Comparison of ENCODE assay signal across 8 cellular contexts in the genomic region with DNA sequence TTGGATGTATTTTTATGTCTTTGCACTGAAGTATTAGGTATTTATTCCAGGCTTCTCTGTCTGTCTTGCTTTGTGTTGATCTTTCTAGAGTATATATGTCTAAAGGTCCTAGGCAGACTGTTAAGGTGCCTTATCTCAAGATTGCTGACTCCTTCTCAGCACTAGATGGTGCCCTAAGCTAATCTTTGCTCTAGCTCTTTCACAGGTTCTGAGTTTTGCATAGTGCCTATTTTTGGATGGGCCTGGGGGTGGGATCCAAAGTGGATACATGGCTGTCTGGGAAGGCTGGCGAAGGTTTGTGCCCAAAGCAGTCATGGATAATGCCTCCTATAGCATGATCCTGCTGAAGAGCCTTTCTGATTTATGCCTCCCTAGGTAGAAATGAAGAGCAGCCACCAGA.
DNase-seq lines count a peak whose midpoint lies in the region; ATAC-seq, FAIRE-seq and TF ChIP-seq lines count a peak whose summit lies in the region.

No MANE protein-coding gene starts in this region.

- TF ChIP-seq CTCF in astrocyte of the spinal cord (IDR thresholded peaks at IDR 0.05; ENCODE audit: low read depth, low read length) (peak; percentile 46), pancreas (IDR thresholded peaks at IDR 0.05) (peak in 1 of 4 donors; percentile 16), ascending aorta (IDR thresholded peaks at IDR 0.05) (no peak)

- H3K27me3 ChIP-seq in pancreas (no peaks in the 10 kb centered on the region), ascending aorta (no peaks in the 10 kb centered on the region)

- in situ Hi-C loops in astrocyte of the spinal cord (cut with HindIII; ENCODE audit: low sequenced_read_pairs), result no loop called here

- no peak overlapping the region for H3K27ac ChIP-seq in pancreas
- no peak overlapping the region for H3K27ac ChIP-seq in ascending aorta

- H3K36me3 ChIP-seq in pancreas (no peaks in the 10 kb centered on the region), ascending aorta (no peaks in the 10 kb centered on the region)

- peak; percentile 28 for DNase-seq in HT1080 (ENCODE audit: low read depth)
- DNase-seq in astrocyte of the spinal cord (ENCODE audit: low read depth, low spot score), result no peak
- no peak for DNase-seq in pancreas
- DNase-seq in activated T-cell treated with anti-CD3 and anti-CD28 coated beads, Interleukin-2, amount 50 U/mL, for 1 hour, result no peak
- DNase-seq in NCI-H1930 (lab: John Stamatoyannopoulos, UW), result no peak
- no peak for DNase-seq in ascending aorta (ENCODE audit: low spot score in 2 of 2)
- DNase-seq in stimulated activated CD4-positive, alpha-beta T cell treated with anti-CD3 and anti-CD28 coated beads, Interleukin-2, amount 100 ng/mL, for 48 hours, result no peak

- intact Hi-C loops in pancreas (cut with DNase I), result no loop called here
- intact Hi-C loops in ascending aorta (cut with DNase I), result no loop called here

- no peaks in the 10 kb centered on the region for H3K9me3 ChIP-seq in pancreas
- no peaks in the 10 kb centered on the region for H3K9me3 ChIP-seq in ascending aorta

- ATAC-seq in GM18909 (IDR thresholded peaks at IDR 0.05; ENCODE audit: poor library complexity, unreplicated experiment), result peak; percentile 71
- peak; percentile 71 to 77 (median 76) for ATAC-seq in pancreas

- WGBS in pancreas, 2 donors, result 72 to 75% methylated on average over 1 of the region's 1 CpG

- H3K4me1 ChIP-seq in pancreas (no peaks in the 10 kb centered on the region), ascending aorta (no peaks in the 10 kb centered on the region)

- FAIRE-seq in pancreas (lab: Jason Lieb, UNC), result no peak

- H3K4me3 ChIP-seq in astrocyte of the spinal cord (ENCODE audit: low read depth, low read length), result no peak overlapping the region
- no peak overlapping the region for H3K4me3 ChIP-seq in pancreas
- H3K4me3 ChIP-seq in ascending aorta, result no peak overlapping the region
